In genomic region chr1:202362212-202362611, GRCh38 we compare ENCODE assay signal across 17 cellular contexts. TPM values are rescaled to one million over a fixed set of nuclear protein-coding genes. Genes with fewer than 3 reads are reported as not detected.
DNase-seq lines count a peak whose midpoint lies in the region; ATAC-seq, FAIRE-seq and TF ChIP-seq lines count a peak whose summit lies in the region.
"Had no signal": no experiment of that assay in that cellular context is flagged by ENCODE, and none has a peak within 500 bp of the region (broad histone marks: within the 10 kb centered on the region; RNA-seq: fewer than 3 reads in every experiment).

No MANE protein-coding gene starts in this region.

- FAIRE-seq in D721Med (lab: Jason Lieb, UNC) (peak; percentile 64), H1 (lab: Jason Lieb, UNC) (peak; percentile 13)

- 80% methylated on average over 2 of the region's 2 CpGs; no CpG with 5 or more reads in 1 of the 2 experiments for WGBS in H1 (ENCODE audit: extremely low coverage in 1 of 2, insufficient coverage in 1 of 2, insufficient read length in 1 of 2, insufficient replicate concordance in 2 of 2, low coverage in 1 of 2, low lambda C conversion rate in 2 of 2, missing lambda C conversion rate in 1 of 2), 2 experiments
- 95 to 100% (median 96%) methylated on average over 2 of the region's 2 CpGs for WGBS in stomach, 5 donors

- peaks cover 12% of the 10 kb centered on the region; the same call in 2 of the 3 replicates for H3K36me3 Mint-ChIP-seq in GM23338 (ENCODE audit: low read depth)
- H3K36me3 Mint-ChIP-seq: CD8-positive, alpha-beta T cell had no signal

- TF ChIP-seq EP300 in H1 (IDR thresholded peaks at IDR 0.05; ENCODE audit: borderline replicate concordance in 1 of 2, low read depth in 2 of 2, low read length in 2 of 2) (no peak), stomach (IDR thresholded peaks at IDR 0.05) (no peak)

- H2BK15ac ChIP-seq in H1 (ENCODE audit: low read length), result no peak overlapping the region; the same call in 1 of the 2 replicates

- H3K4ac ChIP-seq in H1 (replicated peaks; ENCODE audit: insufficient read length, low read depth, low read length), result peak overlapping the region; percentile 57

- H3K9me3 Mint-ChIP-seq in GM23338, result peaks cover 8% of the 10 kb centered on the region; the same call in 2 of the 3 replicates
- H3K9me3 Mint-ChIP-seq: CD8-positive, alpha-beta T cell had no signal

- no peaks in the 10 kb centered on the region for H3K27me3 ChIP-seq in GM23338 (ENCODE audit: insufficient read depth)
- H3K27me3 ChIP-seq in H1 (replicated peaks in 1 of 4; ENCODE audit: control insufficient read depth in 3 of 4, extremely low read depth in 1 of 4, insufficient read depth in 3 of 4, low read length in 3 of 4), result no peaks in the 10 kb centered on the region
- H3K27me3 ChIP-seq in stomach, result no peaks in the 10 kb centered on the region
- H3K27me3 ChIP-seq: BLaER1 treated with 17β-estradiol and CSF1 and Interleukin-3, amounts not matched to agents 10 nM and 100 nM had no signal

- peak overlapping the region; percentile 80 for H2BK120ac ChIP-seq in H1 (replicated peaks; ENCODE audit: low read depth, low read length)

- no peak overlapping the region for H4K8ac ChIP-seq in H1 (ENCODE audit: extremely low read depth, insufficient read depth, low read length)

- H3K4me3 ChIP-seq in GM23338 (peak overlapping the region; percentile 36), H1 (ENCODE audit: extremely low read depth in 1 of 4, insufficient read depth in 2 of 4, low read depth in 3 of 4, low read length in 4 of 4) (peak overlapping the region in 1 of 4 experiments; percentile 48; a peak in 1 of 8 replicates), stomach (no peak overlapping the region)
- H3K4me3 ChIP-seq: BLaER1 treated with 17β-estradiol and CSF1 and Interleukin-3, amounts not matched to agents 10 nM and 100 nM had no signal

- peaks cover 8% of the 10 kb centered on the region for H3K27me3 Mint-ChIP-seq in GM23338 (ENCODE audit: insufficient read depth, low read depth, poor library complexity)

- H3K9me2 ChIP-seq in GM23338 (ENCODE audit: insufficient read depth), result no peaks in the 10 kb centered on the region

- H2AK5ac ChIP-seq in H1 (ENCODE audit: low read depth, low read length), result no peak overlapping the region

- no peak for DNase-seq in D721Med (ENCODE audit: insufficient read length, low spot score)
- peak; percentile 45 for DNase-seq in GM23338 (ENCODE audit: low spot score)
- DNase-seq in NCI-H146 treated with DMSO at 0.1 percent for 48 hours (lab: John Stamatoyannopoulos, UW; ENCODE audit: unreplicated experiment), result peak; percentile 55
- DNase-seq in H1 (ENCODE audit: low read depth in 1 of 2, low spot score in 2 of 2), result no peak
- no peak for DNase-seq in NCI-H1694 treated with DMSO at 0.1 percent for 48 hours (lab: John Stamatoyannopoulos, UW)
- DNase-seq in T-helper 1 cell, result no peak
- DNase-seq in stomach, result no peak
- DNase-seq: CD8-positive, alpha-beta T cell; HCEC 1CT; NCI-H1436; NCI-H2107; NCI-H526; SW 1271 had no signal

- H3K4me1 Mint-ChIP-seq in GM23338, result peaks cover 46% of the 10 kb centered on the region

- POLR2A ChIA-PET in H1 (lab: Charles Lee; ENCODE audit: partially characterized antibody), result interaction anchor here (1.1 to 2.1 kb wide), 3 partner anchors 8 to 14 kb away, joined by 3 to 6 read pairs (median 4); partner anchors contain the start of gene PPP1R12B

- no peak overlapping the region for H3K23ac ChIP-seq in H1 (ENCODE audit: insufficient read length)

- H3F3A ChIP-seq in GM23338 (replicated peaks; ENCODE audit: low read depth), result no peaks in the 10 kb centered on the region

- no peak overlapping the region for H2BK12ac ChIP-seq in H1 (ENCODE audit: low read depth, low read length)

- H3K27ac ChIP-seq in GM23338 (ENCODE audit: low read depth) (peak overlapping the region; percentile 78), H1 (ENCODE audit: low read depth, low read length) (peak overlapping the region; percentile 53; the same call in 1 of the 2 replicates), stomach (no peak overlapping the region)
- H3K27ac ChIP-seq: BLaER1 treated with 17β-estradiol and CSF1 and Interleukin-3, amounts not matched to agents 10 nM and 100 nM; KMS-11 had no signal

- TF ChIP-seq CTCF in D721Med (IDR thresholded peaks at IDR 0.05; ENCODE audit: insufficient read depth, missing control alignments), result no peak
- TF ChIP-seq CTCF in GM23338 (conservative IDR thresholded peaks at IDR 0.05; ENCODE audit: low read depth in 2 of 2), result no peak
- TF ChIP-seq CTCF in H1 (IDR thresholded peaks at IDR 0.05; ENCODE audit: control extremely low read depth in 1 of 3, insufficient read depth in 1 of 3, low read depth in 1 of 3, low read length in 3 of 3), result no peak
- TF ChIP-seq CTCF in stomach (IDR thresholded peaks at IDR 0.05), result no peak

- H3K4me1 ChIP-seq in GM23338 (ENCODE audit: insufficient read depth) (peaks cover 58% of the 10 kb centered on the region), H1 (replicated peaks in 1 of 4; ENCODE audit: control insufficient read depth in 3 of 4, insufficient read depth in 4 of 4, low read length in 3 of 4) (peaks cover 2 to 14% (median 11%) of the 10 kb centered on the region in 4 experiments), stomach (peaks cover 0 to 22% (median 6%) of the 10 kb centered on the region in 4 donors)

- H3K56ac ChIP-seq in H1 (replicated peaks; ENCODE audit: insufficient read length, low read depth, low read length), result no peak overlapping the region

- H3K36me3 ChIP-seq in GM23338 (ENCODE audit: insufficient read depth), result no peaks in the 10 kb centered on the region
- H3K36me3 ChIP-seq in H1 (ENCODE audit: control insufficient read depth in 2 of 4, insufficient read depth in 4 of 4, low read length in 3 of 4), result no peaks in the 10 kb centered on the region
- H3K36me3 ChIP-seq in stomach, result no peaks in the 10 kb centered on the region
- H3K36me3 ChIP-seq: BLaER1 treated with 17β-estradiol and CSF1 and Interleukin-3, amounts not matched to agents 10 nM and 100 nM had no signal

- peak overlapping the region; percentile 75 for H4K91ac ChIP-seq in H1 (replicated peaks; ENCODE audit: insufficient read length, low read length)

- CTCF ChIA-PET in H1 (lab: Charles Lee; ENCODE audit: partially characterized antibody), result interaction anchor here (0.7 kb wide), 1 partner anchor 88 kb away, joined by 3 read pairs; no protein-coding TSS in a partner anchor

- peak; percentile 73 for ATAC-seq in GM23338
- no peak for ATAC-seq in HG03097 (IDR thresholded peaks at IDR 0.05; ENCODE audit: low FRiP score, unreplicated experiment)
- ATAC-seq: CD8-positive, alpha-beta T cell; Panc1 had no signal

- no peaks in the 10 kb centered on the region for H3K79me1 ChIP-seq in H1 (ENCODE audit: low read depth, low read length)

- H2AFZ ChIP-seq in GM23338, result no peak overlapping the region
- H2AFZ ChIP-seq in H1 (ENCODE audit: low read length), result no peak overlapping the region

- TF ChIP-seq RAD21 in H1 (IDR thresholded peaks at IDR 0.05 in 1 of 2, conservative IDR thresholded peaks at IDR 0.05 in 1 of 2; ENCODE audit: low read depth in 2 of 2, low read length in 2 of 2), result no peak

- TF ChIP-seq POLR2A in H1 (IDR thresholded peaks at IDR 0.05; ENCODE audit: control extremely low read depth in 1 of 2, low read depth in 2 of 2, low read length in 2 of 2) (no peak), stomach (IDR thresholded peaks at IDR 0.05) (no peak)

- no peak overlapping the region for H3K18ac ChIP-seq in H1 (ENCODE audit: extremely low read depth, low read length)

- H4K5ac ChIP-seq in H1 (ENCODE audit: insufficient read length, low read depth, low read length), result peak overlapping the region; percentile 2

- H3K4me3 Mint-ChIP-seq in GM23338, result peak overlapping the region; percentile 55
- H3K4me3 Mint-ChIP-seq: CD8-positive, alpha-beta T cell had no signal

- H3K23me2 ChIP-seq in H1 (ENCODE audit: low read depth, low read length), result no peaks in the 10 kb centered on the region

- H4K20me1 ChIP-seq in GM23338 (replicated peaks; ENCODE audit: insufficient read depth) (no peaks in the 10 kb centered on the region), H1 (replicated peaks in 1 of 2; ENCODE audit: control insufficient read depth in 1 of 2, insufficient read depth in 2 of 2, low read length in 2 of 2) (no peaks in the 10 kb centered on the region)

- peak overlapping the region; percentile 87 for H3K27ac Mint-ChIP-seq in GM23338
- H3K27ac Mint-ChIP-seq: CD8-positive, alpha-beta T cell had no signal

- no peak overlapping the region for H3K9ac ChIP-seq in H1 (replicated peaks in 1 of 4; ENCODE audit: extremely low read depth in 1 of 4, low read depth in 3 of 4, low read length in 3 of 4)
- H3K9ac ChIP-seq: BLaER1 treated with 17β-estradiol and CSF1 and Interleukin-3, amounts not matched to agents 10 nM and 100 nM; KMS-11 had no signal

- H3K4me2 ChIP-seq in GM23338 (peak overlapping the region; percentile 64), H1 (ENCODE audit: insufficient read depth in 1 of 2, low read depth in 2 of 2, low read length in 2 of 2) (peak overlapping the region; percentile 46 to 64; a peak in 3 of 4 replicates)
- H3K4me2 ChIP-seq: BLaER1 treated with 17β-estradiol and CSF1 and Interleukin-3, amounts not matched to agents 10 nM and 100 nM; KMS-11 had no signal

- H2BK5ac ChIP-seq in H1 (ENCODE audit: low read depth, low read length), result peak overlapping the region; percentile 67; the same call in 1 of the 2 replicates

- H3K9me3 ChIP-seq in H1 (ENCODE audit: insufficient read depth in 2 of 2, low read depth in 1 of 2, low read length in 1 of 2) (no peaks in the 10 kb centered on the region), stomach (no peaks in the 10 kb centered on the region)
- H3K9me3 ChIP-seq: BLaER1 treated with 17β-estradiol and CSF1 and Interleukin-3, amounts not matched to agents 10 nM and 100 nM had no signal

- peak overlapping the region; percentile 92; the same call in 1 of the 2 replicates for H2BK20ac ChIP-seq in H1 (ENCODE audit: low read length)

- H3K79me2 ChIP-seq in GM23338 (replicated peaks; ENCODE audit: insufficient read depth) (peaks cover 64% of the 10 kb centered on the region), H1 (ENCODE audit: control insufficient read depth in 1 of 2, insufficient read depth in 2 of 2, low read length in 2 of 2) (peaks cover 0 to 42% of the 10 kb centered on the region in 2 experiments; a peak in 2 of 4 replicates)

- no peak overlapping the region for H3K14ac ChIP-seq in H1 (ENCODE audit: insufficient read length)

- intact Hi-C loops in stomach (cut with DNase I; ENCODE audit: low total_unique reads), result no loop called here

RNA-seq across cellular contexts. Expression of gene PPP1R12B, which starts 13.7 kb away (rescaled TPM):
- total RNA-seq in GM23338 (2014; rRNA removed; shearing (Covaris generic)), result 13.8 and 29.2 TPM in 2 replicates
- polyA plus RNA-seq in GM23338 (2016; fragmentation: Nextera tagmentation; extraction: Ambion mirVana) (9.1 and 13.2 TPM in 2 replicates), H1 (2011; rRNA removed) (7.9 and 18.6 TPM in 2 replicates), stomach (10 to 100 TPM in 2 of 3 donors, 1 to 10 TPM in 1; 9.7 to 12.1 (median 11.2) TPM)
- total RNA-seq in H1 (2021; fragmentation: NEBNext Ultra II Directional; extraction: Animal tissue kit (Norgen Biotek cat#: 25700)), result 14.4 and 18.7 TPM in 2 replicates
- 14.3 TPM for polyA plus RNA-seq in H1 (2011; cell fraction: cytosol; rRNA removed)
- 38.3 TPM for polyA plus RNA-seq in H1 (2011; cell fraction: nucleus; rRNA removed)
- polyA plus RNA-seq in H1 (2012, experiment 1 of 2), result 3.3 to 5.6 TPM (median 4.9 TPM) in 4 replicates
- polyA plus RNA-seq in H1 (2012, experiment 2 of 2), result 0.33 TPM
- 6.8 TPM for polyA plus RNA-seq in H1 (2013, experiment 1 of 2)
- 6.5 TPM for polyA plus RNA-seq in H1 (2013, experiment 2 of 2)
- 67.6 and 75.2 TPM in 2 replicates for polyA minus RNA-seq in H1 (2011; rRNA and poly(A)+ RNA removed)
- polyA minus RNA-seq in H1 (2011; cell fraction: cytosol; rRNA and poly(A)+ RNA removed), result 9.8 TPM
- polyA minus RNA-seq in H1 (2011; cell fraction: nucleus; rRNA and poly(A)+ RNA removed), result 99.9 TPM
- total RNA-seq in stomach, result 100 to 1,000 TPM in 4 of 5 donors, 10 to 100 TPM in 1; 76.5 to 352 (median 131) TPM

RNA-seq across cellular contexts. Expression of gene UBE2T, which starts 20.5 kb away (rescaled TPM):
- total RNA-seq in GM23338 (2014; rRNA removed; shearing (Covaris generic)), result 91.4 and 96.8 TPM in 2 replicates
- polyA plus RNA-seq in GM23338 (2016; fragmentation: Nextera tagmentation; extraction: Ambion mirVana), result 127 and 136 TPM in 2 replicates
- total RNA-seq in H1 (2021; fragmentation: NEBNext Ultra II Directional; extraction: Animal tissue kit (Norgen Biotek cat#: 25700)), result 66.3 and 68.4 TPM in 2 replicates
- polyA plus RNA-seq in H1 (2011; rRNA removed), result 122 and 206 TPM in 2 replicates
- polyA plus RNA-seq in H1 (2011; cell fraction: cytosol; rRNA removed), result 132 TPM
- polyA plus RNA-seq in H1 (2011; cell fraction: nucleus; rRNA removed), result 61.1 TPM
- polyA plus RNA-seq in H1 (2012, experiment 1 of 2), result 86.5 to 123 TPM (median 91.2 TPM) in 4 replicates
- 54.8 TPM for polyA plus RNA-seq in H1 (2012, experiment 2 of 2)
- 95.9 TPM for polyA plus RNA-seq in H1 (2013, experiment 1 of 2)
- 98.8 TPM for polyA plus RNA-seq in H1 (2013, experiment 2 of 2)
- polyA minus RNA-seq in H1 (2011; rRNA and poly(A)+ RNA removed), result 88.9 and 96.7 TPM in 2 replicates
- polyA minus RNA-seq in H1 (2011; cell fraction: cytosol; rRNA and poly(A)+ RNA removed), result 26.8 TPM
- 41.8 TPM for polyA minus RNA-seq in H1 (2011; cell fraction: nucleus; rRNA and poly(A)+ RNA removed)
- 10 to 100 TPM in 1 of 5 donors, 1 to 10 TPM in 3, not detected in 1; 1.0 to 12.3 (median 7.2) TPM for total RNA-seq in stomach
- 10 to 100 TPM in 2 of 3 donors, 1 to 10 TPM in 1; 5.2 to 18.1 (median 11.6) TPM for polyA plus RNA-seq in stomach

Comparison
In these comparisons a context has a peak if more than half of its experiments do, and no peak if none do; other contexts are left out.
1. DNase-seq: peak in GM23338 (single experiment) and NCI-H146 treated with DMSO at 0.1 percent for 48 hours (single experiment); none in D721Med (single experiment), H1 (0 of 2), NCI-H1694 treated with DMSO at 0.1 percent for 48 hours (single experiment), T-helper 1 cell (0 of 5) and stomach (single experiment).
2. H3K27ac ChIP-seq: peak in GM23338 (single experiment) and H1 (single experiment); none in stomach (0 of 5).